Comparison of ENCODE assay signal across 1 cellular context in the genomic region with DNA sequence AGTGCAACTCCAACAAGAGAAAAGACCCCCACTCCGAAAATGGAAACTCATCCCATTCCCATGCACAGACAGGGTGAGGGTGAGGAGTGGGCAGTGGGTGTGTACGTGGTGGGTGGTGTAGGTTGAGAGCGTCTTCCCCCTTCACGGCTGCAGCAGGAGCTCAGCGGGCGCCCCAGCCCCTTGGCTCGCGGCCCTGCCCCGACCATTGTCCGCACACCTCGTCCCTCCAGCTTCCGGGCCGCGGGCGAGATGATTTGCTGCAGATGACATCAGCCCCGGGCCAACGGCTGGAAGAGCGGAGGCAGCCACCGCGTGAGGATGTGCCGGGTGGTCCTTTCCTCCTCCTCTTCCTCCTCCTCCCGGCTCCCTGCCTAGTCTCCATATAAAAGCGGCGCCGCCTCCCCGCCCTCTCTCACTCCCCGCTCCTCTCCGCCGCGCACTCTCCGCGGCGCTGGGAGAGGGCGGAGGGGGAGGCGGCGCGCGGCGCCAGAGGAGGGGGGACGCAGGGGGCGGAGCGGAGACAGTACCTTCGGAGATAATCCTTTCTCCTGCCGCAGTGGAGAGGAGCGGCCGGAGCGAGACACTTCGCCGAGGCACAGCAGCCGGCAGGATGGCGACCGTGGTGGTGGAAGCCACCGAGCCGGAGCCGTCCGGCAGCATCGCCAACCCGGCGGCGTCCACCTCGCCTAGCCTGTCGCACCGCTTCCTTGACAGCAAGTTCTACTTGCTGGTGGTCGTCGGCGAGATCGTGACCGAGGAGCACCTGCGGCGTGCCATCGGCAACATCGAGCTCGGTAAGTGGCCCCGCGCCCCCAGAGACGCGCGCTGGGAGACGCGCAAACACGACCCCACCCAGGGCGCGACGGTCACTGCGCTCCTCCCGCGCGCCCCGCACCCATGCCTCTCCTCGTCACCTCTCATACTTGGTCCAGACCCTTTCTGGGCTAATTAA.
TF ChIP-seq lines count a peak whose summit lies in the region.

MAP1B (plus strand) TSS at position 554 of the 952 bp plus-strand sequence; CDS start at position 611, 57 bp downstream.

TF ChIP-seq in HepG2, 621 proteins besides CTCF, POLR2A, EP300 and RAD21 (continued from another document and continues in another):
- TF ChIP-seq, protein P1, sequence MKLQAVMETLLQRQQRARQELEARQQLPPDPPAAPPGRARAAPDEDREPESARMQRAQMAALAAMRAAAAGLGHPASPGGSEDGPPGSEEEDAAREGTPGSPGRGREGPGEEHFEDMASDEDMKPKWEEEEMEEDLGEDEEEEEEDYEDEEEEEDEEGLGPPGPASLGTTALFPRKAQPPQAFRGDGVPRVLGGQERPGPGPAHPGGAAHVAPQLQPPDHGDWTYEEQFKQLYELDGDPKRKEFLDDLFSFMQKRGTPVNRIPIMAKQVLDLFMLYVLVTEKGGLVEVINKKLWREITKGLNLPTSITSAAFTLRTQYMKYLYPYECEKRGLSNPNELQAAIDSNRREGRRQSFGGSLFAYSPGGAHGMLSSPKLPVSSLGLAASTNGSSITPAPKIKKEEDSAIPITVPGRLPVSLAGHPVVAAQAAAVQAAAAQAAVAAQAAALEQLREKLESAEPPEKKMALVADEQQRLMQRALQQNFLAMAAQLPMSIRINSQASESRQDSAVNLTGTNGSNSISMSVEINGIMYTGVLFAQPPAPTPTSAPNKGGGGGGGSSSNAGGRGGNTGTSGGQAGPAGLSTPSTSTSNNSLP (IDR thresholded peaks at IDR 0.05; ENCODE audit: low read depth, low read length): no peak
- no peak for TF ChIP-seq ZNF501 (CRISPR knock-in tag; IDR thresholded peaks at IDR 0.05)
- no peak for TF ChIP-seq ZNF672 (CRISPR knock-in tag; IDR thresholded peaks at IDR 0.05)
- no peak for TF ChIP-seq ERF (CRISPR knock-in tag; IDR thresholded peaks at IDR 0.05)
- TF ChIP-seq, protein P2, sequence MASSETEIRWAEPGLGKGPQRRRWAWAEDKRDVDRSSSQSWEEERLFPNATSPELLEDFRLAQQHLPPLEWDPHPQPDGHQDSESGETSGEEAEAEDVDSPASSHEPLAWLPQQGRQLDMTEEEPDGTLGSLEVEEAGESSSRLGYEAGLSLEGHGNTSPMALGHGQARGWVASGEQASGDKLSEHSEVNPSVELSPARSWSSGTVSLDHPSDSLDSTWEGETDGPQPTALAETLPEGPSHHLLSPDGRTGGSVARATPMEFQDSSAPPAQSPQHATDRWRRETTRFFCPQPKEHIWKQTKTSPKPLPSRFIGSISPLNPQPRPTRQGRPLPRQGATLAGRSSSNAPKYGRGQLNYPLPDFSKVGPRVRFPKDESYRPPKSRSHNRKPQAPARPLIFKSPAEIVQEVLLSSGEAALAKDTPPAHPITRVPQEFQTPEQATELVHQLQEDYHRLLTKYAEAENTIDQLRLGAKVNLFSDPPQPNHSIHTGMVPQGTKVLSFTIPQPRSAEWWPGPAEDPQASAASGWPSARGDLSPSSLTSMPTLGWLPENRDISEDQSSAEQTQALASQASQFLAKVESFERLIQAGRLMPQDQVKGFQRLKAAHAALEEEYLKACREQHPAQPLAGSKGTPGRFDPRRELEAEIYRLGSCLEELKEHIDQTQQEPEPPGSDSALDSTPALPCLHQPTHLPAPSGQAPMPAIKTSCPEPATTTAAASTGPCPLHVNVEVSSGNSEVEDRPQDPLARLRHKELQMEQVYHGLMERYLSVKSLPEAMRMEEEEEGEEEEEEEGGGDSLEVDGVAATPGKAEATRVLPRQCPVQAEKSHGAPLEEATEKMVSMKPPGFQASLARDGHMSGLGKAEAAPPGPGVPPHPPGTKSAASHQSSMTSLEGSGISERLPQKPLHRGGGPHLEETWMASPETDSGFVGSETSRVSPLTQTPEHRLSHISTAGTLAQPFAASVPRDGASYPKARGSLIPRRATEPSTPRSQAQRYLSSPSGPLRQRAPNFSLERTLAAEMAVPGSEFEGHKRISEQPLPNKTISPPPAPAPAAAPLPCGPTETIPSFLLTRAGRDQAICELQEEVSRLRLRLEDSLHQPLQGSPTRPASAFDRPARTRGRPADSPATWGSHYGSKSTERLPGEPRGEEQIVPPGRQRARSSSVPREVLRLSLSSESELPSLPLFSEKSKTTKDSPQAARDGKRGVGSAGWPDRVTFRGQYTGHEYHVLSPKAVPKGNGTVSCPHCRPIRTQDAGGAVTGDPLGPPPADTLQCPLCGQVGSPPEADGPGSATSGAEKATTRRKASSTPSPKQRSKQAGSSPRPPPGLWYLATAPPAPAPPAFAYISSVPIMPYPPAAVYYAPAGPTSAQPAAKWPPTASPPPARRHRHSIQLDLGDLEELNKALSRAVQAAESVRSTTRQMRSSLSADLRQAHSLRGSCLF (CRISPR knock-in tag; IDR thresholded peaks at IDR 0.05; ENCODE audit: borderline replicate concordance): no peak
- TF ChIP-seq ZNF792 (CRISPR knock-in tag; IDR thresholded peaks at IDR 0.05): 0 out of 2 replicates have a peak, but pooled peaks have one; percentile 19
- no peak for TF ChIP-seq KDM5A (IDR thresholded peaks at IDR 0.05; ENCODE audit: borderline replicate concordance, low read length)
- TF ChIP-seq ZNF777 (CRISPR knock-in tag; IDR thresholded peaks at IDR 0.05): peak; percentile 73
- TF ChIP-seq RBFOX2 (IDR thresholded peaks at IDR 0.05; ENCODE audit: low read depth, low read length): peak; percentile 46; the same call in 1 of the 2 replicates
- peak; percentile 51 for TF ChIP-seq HNRNPLL (IDR thresholded peaks at IDR 0.05; ENCODE audit: low read depth, low read length, poor library complexity, severe bottlenecking)
- no peak for TF ChIP-seq SNRNP70 (IDR thresholded peaks at IDR 0.05; ENCODE audit: low read depth, low read length)
- no peak for TF ChIP-seq NFATC3 (CRISPR knock-in tag; IDR thresholded peaks at IDR 0.05)
- TF ChIP-seq, protein P3, sequence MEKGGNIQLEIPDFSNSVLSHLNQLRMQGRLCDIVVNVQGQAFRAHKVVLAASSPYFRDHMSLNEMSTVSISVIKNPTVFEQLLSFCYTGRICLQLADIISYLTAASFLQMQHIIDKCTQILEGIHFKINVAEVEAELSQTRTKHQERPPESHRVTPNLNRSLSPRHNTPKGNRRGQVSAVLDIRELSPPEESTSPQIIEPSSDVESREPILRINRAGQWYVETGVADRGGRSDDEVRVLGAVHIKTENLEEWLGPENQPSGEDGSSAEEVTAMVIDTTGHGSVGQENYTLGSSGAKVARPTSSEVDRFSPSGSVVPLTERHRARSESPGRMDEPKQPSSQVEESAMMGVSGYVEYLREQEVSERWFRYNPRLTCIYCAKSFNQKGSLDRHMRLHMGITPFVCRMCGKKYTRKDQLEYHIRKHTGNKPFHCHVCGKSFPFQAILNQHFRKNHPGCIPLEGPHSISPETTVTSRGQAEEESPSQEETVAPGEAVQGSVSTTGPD (CRISPR knock-in tag; IDR thresholded peaks at IDR 0.05): no peak
- peak; percentile 22; the same call in 1 of the 2 replicates for TF ChIP-seq HOXA3 (CRISPR knock-in tag; IDR thresholded peaks at IDR 0.05)
- no peak for TF ChIP-seq CCDC6 (CRISPR knock-in tag; IDR thresholded peaks at IDR 0.05)
- TF ChIP-seq RFX5 (IDR thresholded peaks at IDR 0.05; ENCODE audit: low read depth, low read length): no peak
- no peak for TF ChIP-seq GZF1 (CRISPR knock-in tag; IDR thresholded peaks at IDR 0.05)
- peak; percentile 59; the same call in 1 of the 2 replicates for TF ChIP-seq POGZ (CRISPR knock-in tag; IDR thresholded peaks at IDR 0.05)
- no peak for TF ChIP-seq ZIK1 (CRISPR knock-in tag; IDR thresholded peaks at IDR 0.05; ENCODE audit: borderline replicate concordance, low read depth)
- no peak for TF ChIP-seq ZNF615 (CRISPR knock-in tag; IDR thresholded peaks at IDR 0.05; ENCODE audit: borderline replicate concordance)
- TF ChIP-seq, protein P4, sequence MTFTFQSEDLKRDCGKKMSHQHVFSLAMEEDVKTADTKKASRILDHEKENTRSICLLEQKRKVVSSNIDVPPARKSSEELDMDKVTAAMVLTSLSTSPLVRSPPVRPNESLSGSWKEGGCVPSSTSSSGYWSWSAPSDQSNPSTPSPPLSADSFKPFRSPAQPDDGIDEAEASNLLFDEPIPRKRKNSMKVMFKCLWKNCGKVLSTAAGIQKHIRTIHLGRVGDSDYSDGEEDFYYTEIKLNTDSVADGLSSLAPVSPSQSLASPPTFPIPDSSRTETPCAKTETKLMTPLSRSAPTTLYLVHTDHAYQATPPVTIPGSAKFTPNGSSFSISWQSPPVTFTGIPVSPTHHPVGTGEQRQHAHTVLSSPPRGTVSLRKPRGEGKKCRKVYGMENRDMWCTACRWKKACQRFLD (CRISPR knock-in tag; IDR thresholded peaks at IDR 0.05; ENCODE audit: borderline replicate concordance): no peak
- TF ChIP-seq, protein P5, sequence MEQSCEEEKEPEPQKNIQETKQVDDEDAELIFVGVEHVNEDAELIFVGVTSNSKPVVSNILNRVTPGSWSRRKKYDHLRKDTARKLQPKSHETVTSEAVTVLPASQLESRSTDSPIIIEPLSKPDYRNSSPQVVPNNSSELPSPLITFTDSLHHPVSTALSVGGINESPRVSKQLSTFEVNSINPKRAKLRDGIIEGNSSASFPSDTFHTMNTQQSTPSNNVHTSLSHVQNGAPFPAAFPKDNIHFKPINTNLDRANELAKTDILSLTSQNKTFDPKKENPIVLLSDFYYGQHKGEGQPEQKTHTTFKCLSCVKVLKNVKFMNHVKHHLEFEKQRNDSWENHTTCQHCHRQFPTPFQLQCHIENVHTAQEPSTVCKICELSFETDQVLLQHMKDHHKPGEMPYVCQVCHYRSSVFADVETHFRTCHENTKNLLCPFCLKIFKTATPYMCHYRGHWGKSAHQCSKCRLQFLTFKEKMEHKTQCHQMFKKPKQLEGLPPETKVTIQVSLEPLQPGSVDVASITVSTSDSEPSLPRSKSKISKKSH (CRISPR knock-in tag; IDR thresholded peaks at IDR 0.05; ENCODE audit: borderline replicate concordance): no peak
- no peak for TF ChIP-seq ATM (IDR thresholded peaks at IDR 0.05; ENCODE audit: borderline replicate concordance)
- TF ChIP-seq NR2C2 (CRISPR knock-in tag; IDR thresholded peaks at IDR 0.05; ENCODE audit: borderline replicate concordance): no peak
- no peak for TF ChIP-seq ZNF124 (CRISPR knock-in tag; IDR thresholded peaks at IDR 0.05)
- no peak for TF ChIP-seq TOE1 (CRISPR knock-in tag; IDR thresholded peaks at IDR 0.05)
- no peak for TF ChIP-seq ZNF652 (CRISPR knock-in tag; IDR thresholded peaks at IDR 0.05; ENCODE audit: borderline replicate concordance, low read depth)
- no peak for TF ChIP-seq ZNF160 (CRISPR knock-in tag; IDR thresholded peaks at IDR 0.05)
- no peak for TF ChIP-seq ZNF230 (CRISPR knock-in tag; IDR thresholded peaks at IDR 0.05)
- no peak for TF ChIP-seq PRDM15 (CRISPR knock-in tag; IDR thresholded peaks at IDR 0.05)
- TF ChIP-seq, protein P6, sequence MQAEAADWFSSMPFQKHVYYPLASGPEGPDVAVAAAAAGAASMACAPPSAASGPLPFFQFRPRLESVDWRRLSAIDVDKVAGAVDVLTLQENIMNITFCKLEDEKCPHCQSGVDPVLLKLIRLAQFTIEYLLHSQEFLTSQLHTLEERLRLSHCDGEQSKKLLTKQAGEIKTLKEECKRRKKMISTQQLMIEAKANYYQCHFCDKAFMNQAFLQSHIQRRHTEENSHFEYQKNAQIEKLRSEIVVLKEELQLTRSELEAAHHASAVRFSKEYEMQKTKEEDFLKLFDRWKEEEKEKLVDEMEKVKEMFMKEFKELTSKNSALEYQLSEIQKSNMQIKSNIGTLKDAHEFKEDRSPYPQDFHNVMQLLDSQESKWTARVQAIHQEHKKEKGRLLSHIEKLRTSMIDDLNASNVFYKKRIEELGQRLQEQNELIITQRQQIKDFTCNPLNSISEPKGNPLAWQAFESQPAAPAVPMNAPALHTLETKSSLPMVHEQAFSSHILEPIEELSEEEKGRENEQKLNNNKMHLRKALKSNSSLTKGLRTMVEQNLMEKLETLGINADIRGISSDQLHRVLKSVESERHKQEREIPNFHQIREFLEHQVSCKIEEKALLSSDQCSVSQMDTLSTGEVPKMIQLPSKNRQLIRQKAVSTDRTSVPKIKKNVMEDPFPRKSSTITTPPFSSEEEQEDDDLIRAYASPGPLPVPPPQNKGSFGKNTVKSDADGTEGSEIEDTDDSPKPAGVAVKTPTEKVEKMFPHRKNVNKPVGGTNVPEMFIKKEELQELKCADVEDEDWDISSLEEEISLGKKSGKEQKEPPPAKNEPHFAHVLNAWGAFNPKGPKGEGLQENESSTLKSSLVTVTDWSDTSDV (CRISPR knock-in tag; IDR thresholded peaks at IDR 0.05): no peak
- 0 out of 2 replicates have a peak, but pooled peaks have one; percentile 11 for TF ChIP-seq KDM3A (CRISPR knock-in tag; IDR thresholded peaks at IDR 0.05; ENCODE audit: low read depth)
- TF ChIP-seq ARNT2 (CRISPR knock-in tag; IDR thresholded peaks at IDR 0.05; ENCODE audit: low read depth): 0 out of 2 replicates have a peak, but pooled peaks have one; percentile 17
- 0 out of 2 replicates have a peak, but pooled peaks have one; percentile 5 for TF ChIP-seq ETV6 (CRISPR knock-in tag; conservative IDR thresholded peaks at IDR 0.05)
- no peak for TF ChIP-seq ZNF546 (CRISPR knock-in tag; conservative IDR thresholded peaks at IDR 0.05)
